8 cellular contexts compared by ENCODE assay signal in genomic region chr5:149320791-149321330, GRCh38. TPM values are rescaled to one million over a fixed set of nuclear protein-coding genes. Genes with fewer than 3 reads are reported as not detected.
DNase-seq lines count a peak whose midpoint lies in the region; ATAC-seq and TF ChIP-seq lines count a peak whose summit lies in the region.

No MANE protein-coding gene starts in this region.

- H3K27me3 ChIP-seq in adrenal gland (no peaks in the 10 kb centered on the region), left ventricle myocardium inferior (ENCODE audit: low read depth) (no peaks in the 10 kb centered on the region), rectal smooth muscle tissue (ENCODE audit: control insufficient read depth, insufficient read depth, low read length) (no peaks in the 10 kb centered on the region)

- peak in 1 of 2 donors; percentile 38 for TF ChIP-seq POLR2A in adrenal gland (IDR thresholded peaks at IDR 0.05)

- no peaks in the 10 kb centered on the region for H3K9me3 ChIP-seq in adrenal gland (replicated peaks in 1 of 3)
- H3K9me3 ChIP-seq in left ventricle myocardium inferior (replicated peaks), result no peaks in the 10 kb centered on the region

- H3K4me1 ChIP-seq in adrenal gland (replicated peaks in 1 of 2) (peaks cover 5 to 15% of the 10 kb centered on the region in 2 donors), left ventricle myocardium inferior (peaks cover 64% of the 10 kb centered on the region), rectal smooth muscle tissue (ENCODE audit: control insufficient read depth, insufficient read depth, low read length) (peaks cover 15% of the 10 kb centered on the region)

- no peak overlapping the region for H3K9ac ChIP-seq in rectal smooth muscle tissue (ENCODE audit: low read length)

- no peak overlapping the region for H3K4me3 ChIP-seq in adrenal gland
- H3K4me3 ChIP-seq in left ventricle myocardium inferior, result no peak overlapping the region
- H3K4me3 ChIP-seq in rectal smooth muscle tissue (ENCODE audit: low read length), result peak overlapping the region; percentile 12

- in situ Hi-C loops in Caki2 (cut with HindIII; ENCODE audit: low pct_unique_long_range_greater_than_20kb, low sequenced_read_pairs), result no loop called here

- TF ChIP-seq CTCF in adrenal gland (IDR thresholded peaks at IDR 0.05) (no peak), left ventricle myocardium inferior (IDR thresholded peaks at IDR 0.05; ENCODE audit: borderline replicate concordance) (no peak)

- intact Hi-C loops in adrenal gland (cut with DNase I) (no loop called here), left ventricle myocardium inferior (cut with micrococcal nuclease) (no loop called here)

- H3K36me3 ChIP-seq in adrenal gland (replicated peaks in 1 of 2) (no peaks in the 10 kb centered on the region), left ventricle myocardium inferior (peaks cover 76% of the 10 kb centered on the region), rectal smooth muscle tissue (ENCODE audit: control insufficient read depth, insufficient read depth, low read length) (no peaks in the 10 kb centered on the region)

- 28 to 83% (median 57%) methylated on average over 1 to 4 of the region's 4 CpGs for WGBS in adrenal gland, 4 donors

- H3K27ac ChIP-seq in adrenal gland (peak overlapping the region in 3 of 5 donors; percentile 45 to 74 (median 74)), left ventricle myocardium inferior (replicated peaks) (peak overlapping the region; percentile 78), rectal smooth muscle tissue (ENCODE audit: low read depth, low read length) (peak overlapping the region; percentile 62)

- ATAC-seq in HG03159 (IDR thresholded peaks at IDR 0.05; ENCODE audit: unreplicated experiment), result no peak

- DNase-seq in Caki2 (ENCODE audit: low read depth) (peak; percentile 97), NCI-H187 treated with DMSO at 0.1 percent for 48 hours (lab: John Stamatoyannopoulos, UW) (peak; percentile 75), adrenal gland (peak; percentile 87 to 98 (median 96)), left ventricle myocardium inferior (peak; percentile 90), NK-92 (lab: John Stamatoyannopoulos, UW; ENCODE audit: unreplicated experiment) (no peak), 8988T (no peak)

RNA-seq across cellular contexts. Expression of gene GRPEL2, which starts 24.4 kb away (rescaled TPM):
- total RNA-seq in Caki2 (2014; rRNA removed; shearing (Covaris generic); ENCODE audit: low replicate concordance), result 5.5 and 6.1 TPM in 2 replicates
- total RNA-seq in adrenal gland (10 to 100 TPM in 6 of 8 donors, 1 to 10 TPM in 2; 7.5 to 17.4 (median 13.0) TPM), left ventricle myocardium inferior (7.6 TPM)
- 1 to 10 TPM; 3.9 to 9.0 (median 7.6) TPM for polyA plus RNA-seq in adrenal gland

RNA-seq across cellular contexts. Expression of gene PCYOX1L, which starts 37.0 kb away (rescaled TPM):
- 6.1 and 7.3 TPM in 2 replicates for total RNA-seq in Caki2 (2014; rRNA removed; shearing (Covaris generic); ENCODE audit: low replicate concordance)
- total RNA-seq in adrenal gland (10 to 100 TPM in 1 of 8 donors, 1 to 10 TPM in 7; 4.7 to 15.9 (median 7.8) TPM), left ventricle myocardium inferior (3.2 TPM)
- 10 to 100 TPM; 12.3 to 15.4 (median 15.0) TPM for polyA plus RNA-seq in adrenal gland

RNA-seq across cellular contexts. Expression of gene AFAP1L1, which starts 49.2 kb away (rescaled TPM):
- total RNA-seq in Caki2 (2014; rRNA removed; shearing (Covaris generic); ENCODE audit: low replicate concordance), result 1.3 and 3.6 TPM in 2 replicates
- total RNA-seq in adrenal gland, result 10 to 100 TPM in 3 of 8 donors, 1 to 10 TPM in 5; 6.2 to 13.4 (median 9.7) TPM
- 10 to 100 TPM in 1 of 3 donors, 1 to 10 TPM in 2; 4.3 to 13.4 (median 5.2) TPM for polyA plus RNA-seq in adrenal gland
- 40.6 TPM for total RNA-seq in left ventricle myocardium inferior

RNA-seq across cellular contexts. Expression of gene IL17B, which starts 58.2 kb away (rescaled TPM):
- total RNA-seq in Caki2 (2014; rRNA removed; shearing (Covaris generic); ENCODE audit: low replicate concordance), result not detected in 2 replicates
- total RNA-seq in adrenal gland, result 1 to 10 TPM in 7 of 8 donors, not detected in 1; 1.6 to 6.1 (median 2.9) TPM
- 1 to 10 TPM; 1.5 to 9.7 (median 2.8) TPM for polyA plus RNA-seq in adrenal gland
- total RNA-seq in left ventricle myocardium inferior, result not detected

Comparison
In these comparisons a context has a peak if more than half of its experiments do, and no peak if none do; other contexts are left out.
1. DNase-seq: peak in Caki2 (single experiment), NCI-H187 treated with DMSO at 0.1 percent for 48 hours (single experiment), adrenal gland (7 of 7) and left ventricle myocardium inferior (single experiment); none in NK-92 (single experiment) and 8988T (single experiment).
2. Peak in every context shown above with its lines, with median percentiles within 50 percentile points of each other: H3K27ac ChIP-seq.